Comparison of ENCODE assay signal across 1 cellular context in the genomic region with DNA sequence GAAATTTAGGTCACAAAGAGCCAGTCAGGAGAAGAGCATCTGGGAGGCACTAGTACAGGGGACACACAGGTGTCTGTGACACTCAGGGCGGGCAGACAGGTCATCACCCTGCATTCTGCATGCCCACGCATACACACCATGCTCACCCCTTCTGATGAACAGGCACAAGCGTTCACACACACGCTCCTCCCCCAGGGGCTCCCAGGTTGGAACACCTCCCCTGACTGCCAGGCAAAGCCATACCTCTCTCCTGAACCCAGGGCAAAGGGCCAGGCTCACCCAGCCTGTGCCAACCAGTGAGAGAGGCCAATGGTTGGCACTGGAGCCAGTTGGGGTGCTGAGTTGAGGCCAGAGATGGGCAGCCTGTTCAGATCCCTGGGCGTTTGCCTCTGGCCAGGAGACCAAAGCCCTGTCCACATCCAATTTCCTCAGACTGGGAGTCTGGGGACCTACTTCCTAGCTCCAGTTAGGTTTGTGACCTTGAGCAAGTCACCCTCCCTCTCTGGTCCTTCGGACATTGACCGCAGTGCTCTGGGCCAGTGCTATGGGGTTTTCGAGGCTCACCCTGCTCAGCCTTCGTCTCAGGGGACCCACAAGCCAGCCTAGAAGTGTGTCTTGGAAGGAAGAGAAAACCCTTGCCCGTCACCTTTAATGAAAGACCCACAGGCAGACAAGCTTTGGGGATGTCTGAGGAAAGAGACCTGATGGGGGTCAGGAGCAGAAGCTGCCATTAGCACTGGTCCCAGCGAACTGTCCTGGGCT.
TF ChIP-seq lines count a peak whose summit lies in the region.

No MANE protein-coding gene starts in this region.

TF ChIP-seq in HCT116, 20 proteins besides CTCF, POLR2A, EP300 and RAD21:
- TF ChIP-seq SRF (IDR thresholded peaks at IDR 0.05; ENCODE audit: low read depth) (no peak), POLR2AphosphoS5 (IDR thresholded peaks at IDR 0.05; ENCODE audit: low read depth, low read length) (no peak), FOSL1 (IDR thresholded peaks at IDR 0.05; ENCODE audit: low read depth) (no peak), CBX3 (IDR thresholded peaks at IDR 0.05; ENCODE audit: low read depth) (no peak), EZH2 (IDR thresholded peaks at IDR 0.05) (no peak), ELF1 (IDR thresholded peaks at IDR 0.05; ENCODE audit: borderline replicate concordance, low read depth) (no peak), ZFX (IDR thresholded peaks at IDR 0.05) (no peak), EZH2phosphoT487 (IDR thresholded peaks at IDR 0.05; ENCODE audit: borderline replicate concordance) (no peak), YY1 (IDR thresholded peaks at IDR 0.05; ENCODE audit: extremely low read depth, insufficient replicate concordance, low read depth, low read length) (no peak), SIN3A (IDR thresholded peaks at IDR 0.05; ENCODE audit: low read depth) (no peak), TCF7L2 (IDR thresholded peaks at IDR 0.05; ENCODE audit: borderline replicate concordance, extremely low read depth, insufficient read depth, insufficient read length) (no peak), ZNF274 (IDR thresholded peaks at IDR 0.05; ENCODE audit: low read depth, low read length) (no peak), CEBPB (IDR thresholded peaks at IDR 0.05; ENCODE audit: low read depth) (no peak), EGR1 (IDR thresholded peaks at IDR 0.05; ENCODE audit: low read depth) (no peak)
- TF ChIP-seq, protein P1, sequence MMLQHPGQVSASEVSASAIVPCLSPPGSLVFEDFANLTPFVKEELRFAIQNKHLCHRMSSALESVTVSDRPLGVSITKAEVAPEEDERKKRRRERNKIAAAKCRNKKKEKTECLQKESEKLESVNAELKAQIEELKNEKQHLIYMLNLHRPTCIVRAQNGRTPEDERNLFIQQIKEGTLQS (IDR thresholded peaks at IDR 0.05), result no peak
- TF ChIP-seq, protein P2, sequence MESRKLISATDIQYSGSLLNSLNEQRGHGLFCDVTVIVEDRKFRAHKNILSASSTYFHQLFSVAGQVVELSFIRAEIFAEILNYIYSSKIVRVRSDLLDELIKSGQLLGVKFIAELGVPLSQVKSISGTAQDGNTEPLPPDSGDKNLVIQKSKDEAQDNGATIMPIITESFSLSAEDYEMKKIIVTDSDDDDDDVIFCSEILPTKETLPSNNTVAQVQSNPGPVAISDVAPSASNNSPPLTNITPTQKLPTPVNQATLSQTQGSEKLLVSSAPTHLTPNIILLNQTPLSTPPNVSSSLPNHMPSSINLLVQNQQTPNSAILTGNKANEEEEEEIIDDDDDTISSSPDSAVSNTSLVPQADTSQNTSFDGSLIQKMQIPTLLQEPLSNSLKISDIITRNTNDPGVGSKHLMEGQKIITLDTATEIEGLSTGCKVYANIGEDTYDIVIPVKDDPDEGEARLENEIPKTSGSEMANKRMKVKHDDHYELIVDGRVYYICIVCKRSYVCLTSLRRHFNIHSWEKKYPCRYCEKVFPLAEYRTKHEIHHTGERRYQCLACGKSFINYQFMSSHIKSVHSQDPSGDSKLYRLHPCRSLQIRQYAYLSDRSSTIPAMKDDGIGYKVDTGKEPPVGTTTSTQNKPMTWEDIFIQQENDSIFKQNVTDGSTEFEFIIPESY (IDR thresholded peaks at IDR 0.05; ENCODE audit: extremely low read depth, insufficient replicate concordance, low read length), result no peak
- TF ChIP-seq, protein P3, sequence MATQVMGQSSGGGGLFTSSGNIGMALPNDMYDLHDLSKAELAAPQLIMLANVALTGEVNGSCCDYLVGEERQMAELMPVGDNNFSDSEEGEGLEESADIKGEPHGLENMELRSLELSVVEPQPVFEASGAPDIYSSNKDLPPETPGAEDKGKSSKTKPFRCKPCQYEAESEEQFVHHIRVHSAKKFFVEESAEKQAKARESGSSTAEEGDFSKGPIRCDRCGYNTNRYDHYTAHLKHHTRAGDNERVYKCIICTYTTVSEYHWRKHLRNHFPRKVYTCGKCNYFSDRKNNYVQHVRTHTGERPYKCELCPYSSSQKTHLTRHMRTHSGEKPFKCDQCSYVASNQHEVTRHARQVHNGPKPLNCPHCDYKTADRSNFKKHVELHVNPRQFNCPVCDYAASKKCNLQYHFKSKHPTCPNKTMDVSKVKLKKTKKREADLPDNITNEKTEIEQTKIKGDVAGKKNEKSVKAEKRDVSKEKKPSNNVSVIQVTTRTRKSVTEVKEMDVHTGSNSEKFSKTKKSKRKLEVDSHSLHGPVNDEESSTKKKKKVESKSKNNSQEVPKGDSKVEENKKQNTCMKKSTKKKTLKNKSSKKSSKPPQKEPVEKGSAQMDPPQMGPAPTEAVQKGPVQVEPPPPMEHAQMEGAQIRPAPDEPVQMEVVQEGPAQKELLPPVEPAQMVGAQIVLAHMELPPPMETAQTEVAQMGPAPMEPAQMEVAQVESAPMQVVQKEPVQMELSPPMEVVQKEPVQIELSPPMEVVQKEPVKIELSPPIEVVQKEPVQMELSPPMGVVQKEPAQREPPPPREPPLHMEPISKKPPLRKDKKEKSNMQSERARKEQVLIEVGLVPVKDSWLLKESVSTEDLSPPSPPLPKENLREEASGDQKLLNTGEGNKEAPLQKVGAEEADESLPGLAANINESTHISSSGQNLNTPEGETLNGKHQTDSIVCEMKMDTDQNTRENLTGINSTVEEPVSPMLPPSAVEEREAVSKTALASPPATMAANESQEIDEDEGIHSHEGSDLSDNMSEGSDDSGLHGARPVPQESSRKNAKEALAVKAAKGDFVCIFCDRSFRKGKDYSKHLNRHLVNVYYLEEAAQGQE (IDR thresholded peaks at IDR 0.05; ENCODE audit: low read depth), result no peak
- TF ChIP-seq, protein P4, sequence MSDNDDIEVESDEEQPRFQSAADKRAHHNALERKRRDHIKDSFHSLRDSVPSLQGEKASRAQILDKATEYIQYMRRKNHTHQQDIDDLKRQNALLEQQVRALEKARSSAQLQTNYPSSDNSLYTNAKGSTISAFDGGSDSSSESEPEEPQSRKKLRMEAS (IDR thresholded peaks at IDR 0.05), result no peak
